Comparison of ENCODE assay signal across 1 cellular context in the genomic region with DNA sequence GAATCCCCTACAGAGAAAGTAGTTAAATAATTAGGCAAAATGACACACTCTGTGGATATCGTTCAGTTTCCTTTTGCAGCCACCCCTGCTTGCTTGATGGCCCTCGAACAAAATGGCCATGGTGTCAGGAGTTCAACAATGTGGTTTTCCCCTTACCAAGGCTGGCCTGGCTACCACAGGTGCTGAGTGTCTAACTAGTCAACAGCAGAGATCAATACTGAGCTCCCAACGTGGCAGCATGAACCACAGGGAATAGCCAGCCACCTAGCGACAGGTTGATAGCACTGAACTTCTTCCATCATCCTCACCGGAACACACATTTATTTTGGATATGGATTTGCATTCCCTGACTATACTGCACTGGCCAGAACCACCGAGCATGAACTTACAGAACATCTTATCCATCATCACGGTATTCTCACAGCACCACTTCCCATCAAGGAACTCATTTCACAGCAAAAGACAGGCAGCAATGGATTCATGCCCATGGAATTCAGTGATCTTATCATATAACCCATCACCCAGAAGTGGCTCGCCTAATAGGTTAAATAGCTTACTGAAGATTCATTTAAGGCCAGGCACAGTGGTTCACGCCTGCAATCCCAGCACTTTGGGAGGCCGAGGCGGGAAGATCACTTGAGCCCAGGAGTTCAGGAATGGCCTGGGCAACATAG.
TF ChIP-seq lines count a peak whose summit lies in the region.

No MANE protein-coding gene starts in this region.

TF ChIP-seq in GM12878, 131 proteins besides CTCF, POLR2A, EP300 and RAD21 (continued from another document):
- TF ChIP-seq TCF3 (IDR thresholded peaks at IDR 0.05; ENCODE audit: borderline replicate concordance, insufficient read depth, low read depth, low read length), result no peak
- no peak for TF ChIP-seq FOS (IDR thresholded peaks at IDR 0.05; ENCODE audit: borderline replicate concordance, extremely low read depth, insufficient read length)
- no peak for TF ChIP-seq SIN3A (IDR thresholded peaks at IDR 0.05; ENCODE audit: low read depth, low read length)
- TF ChIP-seq BCL11A (IDR thresholded peaks at IDR 0.05; ENCODE audit: low read depth, low read length), result no peak
- no peak for TF ChIP-seq NRF1 (conservative IDR thresholded peaks at IDR 0.05; ENCODE audit: low read depth, low read length)
- TF ChIP-seq CHD4 (IDR thresholded peaks at IDR 0.05), result no peak
- TF ChIP-seq SUZ12 (IDR thresholded peaks at IDR 0.05; ENCODE audit: unreplicated experiment), result no peak
